36 cellular contexts compared by ENCODE assay signal in the genomic region with DNA sequence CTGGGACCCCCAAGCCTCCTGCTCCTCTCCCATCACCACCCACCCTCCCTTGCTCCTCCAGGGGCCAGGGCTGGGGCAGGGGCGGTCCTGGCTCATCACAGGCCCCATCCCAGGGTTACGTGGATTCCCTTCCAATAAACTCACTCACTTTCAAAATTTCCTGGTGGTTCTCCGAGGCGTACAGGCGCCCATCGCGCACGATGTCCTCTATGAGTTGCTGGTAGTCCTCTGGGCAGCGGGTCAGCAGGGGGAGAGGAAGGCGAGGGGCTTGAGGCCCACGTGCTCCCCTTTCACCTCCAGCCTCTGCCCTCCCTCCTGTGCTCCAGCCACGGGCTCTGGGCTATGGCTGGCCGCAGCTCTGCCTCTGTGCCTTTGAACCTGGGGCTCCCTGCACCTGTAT.
"Had no signal": no experiment of that assay in that cellular context is flagged by ENCODE, and none has a peak within 500 bp of the region (broad histone marks: within the 10 kb centered on the region; RNA-seq: fewer than 3 reads in every experiment).

No MANE protein-coding gene starts in this region.

- H3K27me3 ChIP-seq: body of pancreas, breast epithelium, Peyer's patch had no signal

- H3K36me3 ChIP-seq: breast epithelium, Peyer's patch, WERI-Rb-1 had no signal

- H3K9me3 ChIP-seq: body of pancreas, breast epithelium, Peyer's patch had no signal

- H3K9ac ChIP-seq: KMS-11 had no signal

- H3K4me3 ChIP-seq: body of pancreas, breast epithelium, Peyer's patch had no signal

- H3K4me1 Mint-ChIP-seq: activated CD8-positive, alpha-beta memory T cell treated with anti-CD3 and anti-CD28 coated beads, Interleukin-2, amount 10 ng/mL, durations not matched to agents 7 days and 5 days had no signal

- H3K27ac ChIP-seq: body of pancreas, breast epithelium, KMS-11, Peyer's patch, WERI-Rb-1 had no signal

- DNase-seq: activated CD4-positive, alpha-beta memory T cell treated with anti-CD3 and anti-CD28 coated beads, Interleukin-2, amount 10 ng/mL, durations not matched to agents 7 days and 5 days; activated CD4-positive, alpha-beta T cell treated with anti-CD3 and anti-CD28 coated beads for 1 hour; activated CD4-positive, alpha-beta T cell treated with anti-CD3 and anti-CD28 coated beads for 48 hours; activated CD4-positive, CD25-positive, alpha-beta regulatory T cell; activated CD8-positive, alpha-beta memory T cell treated with anti-CD3 and anti-CD28 coated beads for 24 hours; activated CD8-positive, alpha-beta memory T cell treated with anti-CD3 and anti-CD28 coated beads, Interleukin-2, amount 10 ng/mL, durations not matched to agents 7 days and 5 days; activated CD8-positive, alpha-beta memory T cell treated with anti-CD3 and anti-CD28 coated beads, Interleukin-2, amount 50 U/mL, for 48 hours; activated effector memory CD4-positive, alpha-beta T cell treated with anti-CD3 and anti-CD28 coated beads, Interleukin-2, amount 50 U/mL, for 16 hours; activated naive CD4-positive, alpha-beta T cell; activated naive CD4-positive, alpha-beta T cell treated with anti-CD3 and anti-CD28 coated beads, Interleukin-2, amount 50 U/mL, for 16 hours; activated naive CD8-positive, alpha-beta T cell treated with anti-CD3 and anti-CD28 coated beads for 36 hours; activated T-cell treated with anti-CD3 and anti-CD28 coated beads, Interleukin-2, amount 50 U/mL, for 72 hours; amniotic stem cell; body of pancreas; MM.1S; MV-4-11; NCI-H1092; NCI-H1436 treated with DMSO at 0.1 percent for 48 hours; NCI-H1694 treated with DMSO at 0.1 percent for 48 hours; NCI-H2029; NCI-H345; NCI-H526; NCI-H748 treated with DMSO at 0.1 percent for 48 hours; NK-92 treated with Interleukin-12 subunit alpha and Interleukin-12 subunit beta, amount 100 ng/mL, for 24 hours; PC-3; Peyer's patch; RPMI8226; SIG-M5; T-cell; T-helper 2 cell; T-helper 9 cell; WERI-Rb-1 had no signal

- H3K9me3 Mint-ChIP-seq: activated CD4-positive, alpha-beta memory T cell treated with anti-CD3 and anti-CD28 coated beads, Interleukin-2, amount 10 ng/mL, durations not matched to agents 7 days and 5 days; activated naive CD8-positive, alpha-beta T cell treated with anti-CD3 and anti-CD28 coated beads for 36 hours; activated T-cell treated with anti-CD3 and anti-CD28 coated beads, Interleukin-2, amount 50 U/mL, for 72 hours; activated T-helper 17 cell treated with anti-CD3 and anti-CD28 coated beads, Interleukin-2, amount 50 U/mL, for 72 hours; T-cell had no signal

- H3K4me3 Mint-ChIP-seq: activated CD4-positive, alpha-beta memory T cell treated with anti-CD3 and anti-CD28 coated beads, Interleukin-2, amount 10 ng/mL, durations not matched to agents 7 days and 5 days; activated CD8-positive, alpha-beta memory T cell treated with anti-CD3 and anti-CD28 coated beads, Interleukin-2, amount 10 ng/mL, durations not matched to agents 7 days and 5 days; activated naive CD8-positive, alpha-beta T cell treated with anti-CD3 and anti-CD28 coated beads for 36 hours; activated T-cell treated with anti-CD3 and anti-CD28 coated beads, Interleukin-2, amount 50 U/mL, for 72 hours; activated T-helper 17 cell treated with anti-CD3 and anti-CD28 coated beads, Interleukin-2, amount 50 U/mL, for 72 hours had no signal

- H3K27me3 Mint-ChIP-seq: activated CD4-positive, alpha-beta memory T cell treated with anti-CD3 and anti-CD28 coated beads, Interleukin-2, amount 10 ng/mL, durations not matched to agents 7 days and 5 days; activated CD8-positive, alpha-beta memory T cell treated with anti-CD3 and anti-CD28 coated beads, Interleukin-2, amount 10 ng/mL, durations not matched to agents 7 days and 5 days; activated naive CD8-positive, alpha-beta T cell treated with anti-CD3 and anti-CD28 coated beads for 36 hours; activated T-helper 17 cell treated with anti-CD3 and anti-CD28 coated beads, Interleukin-2, amount 50 U/mL, for 72 hours; T-cell had no signal

- ATAC-seq: activated CD8-positive, alpha-beta memory T cell treated with anti-CD3 and anti-CD28 coated beads, Interleukin-2, amount 10 ng/mL, durations not matched to agents 7 days and 5 days; body of pancreas; PC-3; SK-N-SH treated with all-trans-retinoic acid at 6 μM for 48 hours; T-cell had no signal

- H3K4me2 ChIP-seq: KMS-11 had no signal

- H3K36me3 Mint-ChIP-seq: activated CD8-positive, alpha-beta memory T cell treated with anti-CD3 and anti-CD28 coated beads, Interleukin-2, amount 10 ng/mL, durations not matched to agents 7 days and 5 days; activated naive CD8-positive, alpha-beta T cell treated with anti-CD3 and anti-CD28 coated beads for 36 hours; T-cell had no signal

- H3K4me1 ChIP-seq: body of pancreas, breast epithelium, Peyer's patch had no signal

- H3K27ac Mint-ChIP-seq: activated CD4-positive, alpha-beta memory T cell treated with anti-CD3 and anti-CD28 coated beads, Interleukin-2, amount 10 ng/mL, durations not matched to agents 7 days and 5 days; activated CD8-positive, alpha-beta memory T cell treated with anti-CD3 and anti-CD28 coated beads, Interleukin-2, amount 10 ng/mL, durations not matched to agents 7 days and 5 days; activated naive CD8-positive, alpha-beta T cell treated with anti-CD3 and anti-CD28 coated beads for 36 hours; activated T-cell treated with anti-CD3 and anti-CD28 coated beads, Interleukin-2, amount 50 U/mL, for 72 hours; activated T-helper 17 cell treated with anti-CD3 and anti-CD28 coated beads, Interleukin-2, amount 50 U/mL, for 72 hours; T-cell had no signal
